In the genomic region with DNA sequence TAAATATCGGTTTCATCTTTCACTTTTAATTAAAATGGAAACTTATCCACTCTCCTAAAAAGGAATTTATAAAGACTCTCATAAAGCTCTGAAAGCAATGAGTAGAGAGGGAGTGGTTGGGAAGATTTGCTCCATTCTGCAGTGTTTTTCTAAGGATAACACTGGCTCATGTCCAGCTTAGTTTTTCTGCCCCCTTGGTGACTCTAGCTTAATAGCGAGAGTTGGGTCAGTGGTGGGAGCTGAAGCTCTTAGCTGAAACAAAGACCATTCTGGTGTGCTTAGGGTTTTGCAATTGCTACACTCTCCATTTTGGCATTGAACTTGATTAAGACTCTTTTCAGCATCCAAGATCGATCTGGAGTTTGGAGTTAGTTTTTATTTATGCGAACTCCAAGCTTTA, we compare ENCODE assay signal across 23 cellular contexts.
"Had no signal": no experiment of that assay in that cellular context is flagged by ENCODE, and none has a peak within 500 bp of the region (broad histone marks: within the 10 kb centered on the region; RNA-seq: fewer than 3 reads in every experiment).

No MANE protein-coding gene starts in this region.

- H3K27ac Mint-ChIP-seq: activated B cell treated with CpG ODN at 0.5 μM for 24 hours; activated CD4-positive, alpha-beta T cell treated with anti-CD3 and anti-CD28 coated beads for 36 hours; activated naive CD8-positive, alpha-beta T cell; activated T-cell treated with anti-CD3 and anti-CD28 coated beads, Interleukin-2, amount 50 U/mL, for 24 hours; activated T-helper 2 cell treated with anti-CD3 and anti-CD28 coated beads, Interferon-gamma antibody, Interleukin-2, Interleukin-4, amounts not matched to agents 10 μg/mL and 5 μg/mL and 100 μg/mL, durations not matched to agents 14 hours and 24 hours and 36 hours; immature natural killer cell; T-helper 17 cell had no signal

- H3K9me3 Mint-ChIP-seq: activated B cell treated with CpG ODN at 0.5 μM for 24 hours; activated T-cell treated with anti-CD3 and anti-CD28 coated beads, Interleukin-2, amount 50 U/mL, for 24 hours; activated T-helper 2 cell treated with anti-CD3 and anti-CD28 coated beads, Interferon-gamma antibody, Interleukin-2, Interleukin-4, amounts not matched to agents 10 μg/mL and 5 μg/mL and 100 μg/mL, durations not matched to agents 14 hours and 24 hours and 36 hours; immature natural killer cell had no signal

- H3K36me3 ChIP-seq: thyroid gland had no signal

- H3K9me3 ChIP-seq: adrenal gland, left ventricle myocardium inferior, thyroid gland had no signal

- ATAC-seq: activated CD4-positive, alpha-beta T cell treated with anti-CD3 and anti-CD28 coated beads for 36 hours; stimulated activated naive CD8-positive, alpha-beta T cell treated with anti-CD3 and anti-CD28 coated beads, Interleukin-15, Interleukin-2, amounts not matched to agents 100 U/mL and 50 U/mL, for 24 hours; T-helper 17 cell had no signal

- H3K4me3 Mint-ChIP-seq: activated B cell treated with CpG ODN at 0.5 μM for 24 hours; activated CD4-positive, alpha-beta T cell treated with anti-CD3 and anti-CD28 coated beads for 36 hours; activated naive CD8-positive, alpha-beta T cell; activated T-cell treated with anti-CD3 and anti-CD28 coated beads, Interleukin-2, amount 50 U/mL, for 24 hours; immature natural killer cell; T-helper 17 cell had no signal

- DNase-seq: activated B cell treated with CpG ODN at 0.5 μM for 24 hours; activated CD4-positive, alpha-beta T cell treated with anti-CD3 and anti-CD28 coated beads for 36 hours; activated CD4-positive, alpha-beta T cell treated with anti-CD3 and anti-CD28 coated beads, Interleukin-2, amount 50 U/mL, for 4 hours; activated CD8-positive, alpha-beta memory T cell treated with anti-CD3 and anti-CD28 coated beads for 24 hours; activated CD8-positive, alpha-beta memory T cell treated with anti-CD3 and anti-CD28 coated beads, Interleukin-2, amount 50 U/mL, for 4 hours; activated naive CD4-positive, alpha-beta T cell; activated T-cell treated with anti-CD3 and anti-CD28 coated beads, Interleukin-2, amount 50 U/mL, for 24 hours; adrenal gland; cerebellar nuclear complex; cortex of kidney; foreskin melanocyte; glutamatergic neuron; immature natural killer cell; left ventricle myocardium inferior; mammary epithelial cell; occipital lobe; stimulated activated CD4-positive, alpha-beta T cell treated with anti-CD3 and anti-CD28 coated beads, Interleukin-4, amount 100 ng/mL, for 24 hours; stimulated activated naive CD8-positive, alpha-beta T cell treated with anti-CD3 and anti-CD28 coated beads, Interleukin-15, Interleukin-2, amounts not matched to agents 100 U/mL and 50 U/mL, for 24 hours; T-helper 17 cell; thyroid gland had no signal

- H3K27me3 ChIP-seq: adrenal gland, hepatocyte, thyroid gland had no signal

- H3K4me3 ChIP-seq: adrenal gland, hepatocyte, left ventricle myocardium inferior, thyroid gland had no signal

- H3K27ac ChIP-seq: hepatocyte, left ventricle myocardium inferior, thyroid gland had no signal

- H3K4me1 Mint-ChIP-seq: activated B cell treated with CpG ODN at 0.5 μM for 24 hours, immature natural killer cell, T-helper 17 cell had no signal

- H3K27me3 Mint-ChIP-seq: activated B cell treated with CpG ODN at 0.5 μM for 24 hours; activated CD4-positive, alpha-beta T cell treated with anti-CD3 and anti-CD28 coated beads for 36 hours; activated naive CD8-positive, alpha-beta T cell; activated T-cell treated with anti-CD3 and anti-CD28 coated beads, Interleukin-2, amount 50 U/mL, for 24 hours; T-helper 17 cell had no signal
